In genomic region chr10:73344267-73344666, GRCh38 we compare ENCODE assay signal across 28 cellular contexts.
"Had no signal": no experiment of that assay in that cellular context is flagged by ENCODE, and none has a peak within 500 bp of the region (broad histone marks: within the 10 kb centered on the region; RNA-seq: fewer than 3 reads in every experiment).

No MANE protein-coding gene starts in this region.

- H3K36me3 Mint-ChIP-seq: naive B cell had no signal

- ATAC-seq: effector memory CD8-positive, alpha-beta T cell; esophagus mucosa; gastrocnemius medialis; heart right ventricle; left cardiac atrium; left lung; left ventricle myocardium superior; lower lobe of right lung; mucosa of descending colon; naive thymus-derived CD8-positive, alpha-beta T cell had no signal

- H3K9me3 Mint-ChIP-seq: effector memory CD8-positive, alpha-beta T cell; endodermal cell; mesothelial cell of epicardium; naive B cell; naive thymus-derived CD8-positive, alpha-beta T cell had no signal

- H3K36me3 ChIP-seq: left lung, lower lobe of right lung had no signal

- FAIRE-seq: endometrium, islet of Langerhans, keratinocyte had no signal

- H3K4me1 Mint-ChIP-seq: endodermal cell; mesothelial cell of epicardium; naive B cell; naive thymus-derived CD8-positive, alpha-beta T cell had no signal

- H3K4me3 ChIP-seq: esophagus squamous epithelium, gastrocnemius medialis, heart right ventricle, left lung, lower lobe of right lung, mucosa of descending colon had no signal

- DNase-seq: cortex of kidney; effector CD8-positive, alpha-beta T cell; effector memory CD8-positive, alpha-beta T cell; endodermal cell; erythroblast; esophagus squamous epithelium; foreskin fibroblast; foreskin melanocyte; gastrocnemius medialis; glutamatergic neuron; head of caudate nucleus; heart right ventricle; hippocampal formation; left cardiac atrium; left ventricle myocardium superior; lower lobe of right lung; mesenchymal stem cell; mucosa of descending colon; naive B cell; naive thymus-derived CD8-positive, alpha-beta T cell had no signal

- H3K27ac Mint-ChIP-seq: dendritic cell treated with granulocyte-macrophage colony-stimulating factor and Interleukin-4, amounts not matched to agents 40 ng/mL and 50 ng/mL, for 4 days; effector memory CD8-positive, alpha-beta T cell; endodermal cell; mesothelial cell of epicardium; naive B cell had no signal

- H3K27me3 ChIP-seq: esophagus squamous epithelium, gastrocnemius medialis, heart right ventricle, left lung had no signal

- H3K9me3 ChIP-seq: esophagus squamous epithelium, gastrocnemius medialis, heart right ventricle, left lung, lower lobe of right lung, mucosa of descending colon had no signal

- H3K4me3 Mint-ChIP-seq: dendritic cell treated with granulocyte-macrophage colony-stimulating factor and Interleukin-4, amounts not matched to agents 40 ng/mL and 50 ng/mL, for 4 days; effector memory CD8-positive, alpha-beta T cell; endodermal cell; mesothelial cell of epicardium; naive B cell; naive thymus-derived CD8-positive, alpha-beta T cell had no signal

- H3K27me3 Mint-ChIP-seq: dendritic cell treated with granulocyte-macrophage colony-stimulating factor and Interleukin-4, amounts not matched to agents 40 ng/mL and 50 ng/mL, for 4 days; effector memory CD8-positive, alpha-beta T cell; naive B cell; naive thymus-derived CD8-positive, alpha-beta T cell had no signal

- H3K27ac ChIP-seq: epithelial cell of prostate, esophagus squamous epithelium, gastrocnemius medialis, heart right ventricle, left lung, lower lobe of right lung had no signal

- H3K4me1 ChIP-seq: gastrocnemius medialis, heart right ventricle, left lung, lower lobe of right lung had no signal
